Comparison of ENCODE assay signal across 8 cellular contexts in genomic region chr2:200454839-200455801, GRCh38. TPM values are rescaled to one million over a fixed set of nuclear protein-coding genes. Genes with fewer than 3 reads are reported as not detected.
DNase-seq lines count a peak whose midpoint lies in the region; ATAC-seq, FAIRE-seq and TF ChIP-seq lines count a peak whose summit lies in the region.

No MANE protein-coding gene starts in this region.

- H3K27me3 ChIP-seq in ACC112 (ENCODE audit: insufficient read depth, low read length) (no peaks in the 10 kb centered on the region), astrocyte (ENCODE audit: insufficient read depth, low read length) (no peaks in the 10 kb centered on the region), esophagus squamous epithelium (no peaks in the 10 kb centered on the region)

- DNase-seq in astrocyte (ENCODE audit: low read depth) (peak; percentile 61), NCI-H2029 treated with DMSO at 0.1 percent for 48 hours (lab: John Stamatoyannopoulos, UW) (no peak), esophagus squamous epithelium (lab: John Stamatoyannopoulos, UW) (no peak), posterior vena cava (ENCODE audit: low spot score) (no peak)
- DNase-seq in stimulated activated effector memory CD8-positive, alpha-beta T cell treated with anti-CD3 and anti-CD28 coated beads, Interleukin-12 subunit alpha, Interleukin-12 subunit beta, amount 100 ng/mL, for 72 hours (ENCODE audit: low spot score in 2 of 2), result peak in 1 of 2 donors; percentile 66

- ATAC-seq in GM19035 (IDR thresholded peaks at IDR 0.05; ENCODE audit: unreplicated experiment) (peak; percentile 89), HG03097 (IDR thresholded peaks at IDR 0.05; ENCODE audit: low FRiP score, unreplicated experiment) (peak; percentile 61)
- peak; percentile 95 for ATAC-seq in stimulated activated effector memory CD8-positive, alpha-beta T cell treated with anti-CD3 and anti-CD28 coated beads, Interleukin-12 subunit alpha, Interleukin-12 subunit beta, amount 100 ng/mL, for 72 hours

- no peaks in the 10 kb centered on the region for H4K20me1 ChIP-seq in astrocyte (ENCODE audit: insufficient read depth, low read length)

- H3K27me3 Mint-ChIP-seq in astrocyte (ENCODE audit: low read depth, unreplicated experiment), result no peaks in the 10 kb centered on the region

- H3K4me1 ChIP-seq in ACC112 (ENCODE audit: control insufficient read depth, insufficient read depth, low read length, unreplicated experiment) (peaks cover 28% of the 10 kb centered on the region), astrocyte (ENCODE audit: insufficient read depth, low read length) (peaks cover 9% of the 10 kb centered on the region), esophagus squamous epithelium (peaks cover 0 to 17% (median 0%) of the 10 kb centered on the region in 3 donors)

- H3K4me3 Mint-ChIP-seq in astrocyte (ENCODE audit: unreplicated experiment), result no peak overlapping the region
- H3K4me3 Mint-ChIP-seq in stimulated activated effector memory CD8-positive, alpha-beta T cell treated with anti-CD3 and anti-CD28 coated beads, Interleukin-12 subunit alpha, Interleukin-12 subunit beta, amount 100 ng/mL, for 72 hours, result peak overlapping the region; percentile 74

- peaks cover 21% of the 10 kb centered on the region for H3K4me1 Mint-ChIP-seq in astrocyte (ENCODE audit: low read depth, unreplicated experiment)
- peaks cover 40% of the 10 kb centered on the region for H3K4me1 Mint-ChIP-seq in stimulated activated effector memory CD8-positive, alpha-beta T cell treated with anti-CD3 and anti-CD28 coated beads, Interleukin-12 subunit alpha, Interleukin-12 subunit beta, amount 100 ng/mL, for 72 hours

- TF ChIP-seq CTCF in astrocyte (IDR thresholded peaks at IDR 0.05; ENCODE audit: insufficient read depth, low read depth, low read length) (no peak), esophagus squamous epithelium (IDR thresholded peaks at IDR 0.05) (no peak)

- intact Hi-C loops in esophagus squamous epithelium (cut with DNase I) (no loop called here), posterior vena cava (cut with DNase I) (no loop called here)

- no peak for TF ChIP-seq POLR2A in esophagus squamous epithelium (IDR thresholded peaks at IDR 0.05)

- peak overlapping the region; percentile 8; the same call in 1 of the 2 replicates for H3K4me3 ChIP-seq in ACC112 (ENCODE audit: low read depth, low read length)
- no peak overlapping the region for H3K4me3 ChIP-seq in astrocyte (ENCODE audit: insufficient read depth, low read depth, low read length)
- no peak overlapping the region for H3K4me3 ChIP-seq in esophagus squamous epithelium

- no peaks in the 10 kb centered on the region for H3K9me3 Mint-ChIP-seq in astrocyte (ENCODE audit: unreplicated experiment)
- H3K9me3 Mint-ChIP-seq in stimulated activated effector memory CD8-positive, alpha-beta T cell treated with anti-CD3 and anti-CD28 coated beads, Interleukin-12 subunit alpha, Interleukin-12 subunit beta, amount 100 ng/mL, for 72 hours, result no peaks in the 10 kb centered on the region

- no peak overlapping the region for H3K4me2 ChIP-seq in astrocyte (ENCODE audit: low read length)

- H3K36me3 Mint-ChIP-seq in astrocyte (ENCODE audit: low read depth, unreplicated experiment), result peaks cover 24% of the 10 kb centered on the region
- peaks cover 9% of the 10 kb centered on the region for H3K36me3 Mint-ChIP-seq in stimulated activated effector memory CD8-positive, alpha-beta T cell treated with anti-CD3 and anti-CD28 coated beads, Interleukin-12 subunit alpha, Interleukin-12 subunit beta, amount 100 ng/mL, for 72 hours

- H3K27ac Mint-ChIP-seq in astrocyte (ENCODE audit: unreplicated experiment), result no peak overlapping the region
- H3K27ac Mint-ChIP-seq in stimulated activated effector memory CD8-positive, alpha-beta T cell treated with anti-CD3 and anti-CD28 coated beads, Interleukin-12 subunit alpha, Interleukin-12 subunit beta, amount 100 ng/mL, for 72 hours, result peak overlapping the region; percentile 97

- H3K79me2 ChIP-seq in ACC112 (ENCODE audit: control insufficient read depth, insufficient read depth, low read length, unreplicated experiment) (no peaks in the 10 kb centered on the region), astrocyte (ENCODE audit: insufficient read depth, low read length) (no peaks in the 10 kb centered on the region)

- H3K9ac ChIP-seq in astrocyte (ENCODE audit: low read length), result no peak overlapping the region

- H2AFZ ChIP-seq in ACC112 (ENCODE audit: low read length, unreplicated experiment) (no peak overlapping the region), astrocyte (ENCODE audit: low read depth, low read length) (no peak overlapping the region)

- H3K9me3 ChIP-seq in astrocyte (ENCODE audit: insufficient read depth, low read depth, low read length) (no peaks in the 10 kb centered on the region), esophagus squamous epithelium (no peaks in the 10 kb centered on the region)

- FAIRE-seq in astrocyte (lab: Jason Lieb, UNC), result peak; percentile 92

- WGBS in esophagus squamous epithelium, 2 donors, result 69 to 76% methylated on average over 4 of the region's 4 CpGs

- H3K27ac ChIP-seq in ACC112 (ENCODE audit: low read depth, low read length), result peak overlapping the region; percentile 57
- no peak overlapping the region for H3K27ac ChIP-seq in astrocyte (ENCODE audit: low read depth, low read length)
- H3K27ac ChIP-seq in esophagus squamous epithelium, result peak overlapping the region in 1 of 4 donors; percentile 6

- H3K36me3 ChIP-seq in ACC112 (ENCODE audit: insufficient read depth, low read length) (peaks cover 7% of the 10 kb centered on the region), astrocyte (ENCODE audit: insufficient read depth, low read length) (peaks cover 8% of the 10 kb centered on the region), esophagus squamous epithelium (peaks cover 0 to 45% (median 0%) of the 10 kb centered on the region in 3 donors)

RNA-seq across cellular contexts. Expression of gene KCTD18, which starts 54.7 kb away (rescaled TPM):
- 6.4 and 8.2 TPM in 2 replicates for total RNA-seq in astrocyte
- 10 to 100 TPM in 2 of 4 donors, 1 to 10 TPM in 2; 6.9 to 19.5 (median 13.9) TPM for total RNA-seq in esophagus squamous epithelium
- 10 to 100 TPM; 13.8 to 18.5 TPM for total RNA-seq in posterior vena cava
